Comparison of ENCODE assay signal across 17 cellular contexts in the genomic region with DNA sequence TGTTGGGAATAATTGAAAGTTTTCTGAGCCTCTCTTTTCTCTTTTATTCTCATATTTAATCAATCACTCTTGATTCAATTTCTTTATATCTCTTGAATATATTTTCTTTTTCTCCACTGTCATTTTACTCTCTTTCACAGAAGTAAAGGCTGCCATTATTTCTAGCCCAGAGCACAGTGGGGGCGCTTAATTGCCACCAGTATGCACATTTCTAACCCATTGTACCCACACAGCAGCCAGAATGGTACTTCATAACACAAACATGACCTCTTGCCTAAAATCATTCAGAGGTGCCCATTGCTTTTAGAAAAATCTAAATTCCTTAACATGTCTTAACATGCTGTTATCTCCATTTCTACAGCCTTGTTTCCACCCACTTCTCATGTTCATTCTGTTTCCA.
"Had no signal": no experiment of that assay in that cellular context is flagged by ENCODE, and none has a peak within 500 bp of the region (broad histone marks: within the 10 kb centered on the region; RNA-seq: fewer than 3 reads in every experiment).

No MANE protein-coding gene starts in this region.

- H3K9me3 Mint-ChIP-seq: nephron progenitor cell had no signal

- ATAC-seq: foreskin keratinocyte; naive thymus-derived CD4-positive, alpha-beta T cell; sciatic nerve had no signal

- H3K27me3 Mint-ChIP-seq: naive thymus-derived CD4-positive, alpha-beta T cell had no signal

- H3K4me3 Mint-ChIP-seq: naive thymus-derived CD4-positive, alpha-beta T cell; nephron progenitor cell had no signal

- H3K9me3 ChIP-seq: colonic mucosa, spleen, stomach, thoracic aorta, transverse colon had no signal

- H3K27ac ChIP-seq: colonic mucosa, foreskin keratinocyte, neutrophil, spleen, stomach, thoracic aorta, transverse colon had no signal

- H3K4me3 ChIP-seq: colonic mucosa, spleen, stomach, thoracic aorta, transverse colon had no signal

- DNase-seq: colonic mucosa; dermis blood vessel endothelial cell; erythroblast; naive thymus-derived CD4-positive, alpha-beta T cell; nephron progenitor cell; spleen; stimulated activated CD4-positive, alpha-beta T cell treated with anti-CD3 and anti-CD28 coated beads, Interleukin-15, amount 100 ng/mL, for 24 hours; stimulated activated CD4-positive, alpha-beta T cell treated with anti-CD3 and anti-CD28 coated beads, Interleukin-1b, Interleukin-23, amount 100 ng/mL, for 48 hours; stimulated activated CD4-positive, alpha-beta T cell treated with anti-CD3 and anti-CD28 coated beads, Interleukin-4, amount 100 ng/mL, for 4 hours; stimulated activated naive CD4-positive, alpha-beta T cell; stomach; substantia nigra; transverse colon had no signal

- H3K36me3 Mint-ChIP-seq: naive thymus-derived CD4-positive, alpha-beta T cell had no signal

- H3K27ac Mint-ChIP-seq: naive thymus-derived CD4-positive, alpha-beta T cell; nephron progenitor cell had no signal

- H3K36me3 ChIP-seq: colonic mucosa, neutrophil, spleen, stomach, thoracic aorta, transverse colon had no signal

- H3K4me1 ChIP-seq: colonic mucosa, foreskin keratinocyte, spleen, stomach, transverse colon had no signal

- H3K4me1 Mint-ChIP-seq: naive thymus-derived CD4-positive, alpha-beta T cell; nephron progenitor cell had no signal

- H3K27me3 ChIP-seq: colonic mucosa, foreskin keratinocyte, neutrophil, spleen, stomach, transverse colon had no signal
